In genomic region chr5:90557871-90558270, GRCh38 we compare ENCODE assay signal across 11 cellular contexts. TPM values are rescaled to one million over a fixed set of nuclear protein-coding genes. Genes with fewer than 3 reads are reported as not detected.
DNase-seq lines count a peak whose midpoint lies in the region; ATAC-seq, FAIRE-seq and TF ChIP-seq lines count a peak whose summit lies in the region.
"Had no signal": no experiment of that assay in that cellular context is flagged by ENCODE, and none has a peak within 500 bp of the region (broad histone marks: within the 10 kb centered on the region; RNA-seq: fewer than 3 reads in every experiment).

No MANE protein-coding gene starts in this region.

- peaks cover 42% of the 10 kb centered on the region for H3K79me2 ChIP-seq in neural progenitor cell (ENCODE audit: low read depth)

- H3K4me3 Mint-ChIP-seq in chondrocyte (ENCODE audit: unreplicated experiment) (peak overlapping the region; percentile 69), neural progenitor cell (peak overlapping the region; percentile 96)

- no peak for DNase-seq in D721Med (ENCODE audit: insufficient read length, low spot score)
- peak; percentile 39 for DNase-seq in NCI-H146 treated with DMSO at 0.1 percent for 48 hours (lab: John Stamatoyannopoulos, UW; ENCODE audit: unreplicated experiment)
- DNase-seq in chondrocyte (ENCODE audit: low spot score) = no peak
- no peak for DNase-seq in neural progenitor cell (ENCODE audit: low spot score)
- no peak for DNase-seq in erythroblast (lab: John Stamatoyannopoulos, UW)
- DNase-seq: activated naive CD4-positive, alpha-beta T cell treated with anti-CD3 and anti-CD28 coated beads, Interleukin-2, amount 10 ng/mL, durations not matched to agents 7 days and 5 days; GDM1 had no signal

- peak; percentile 35 for FAIRE-seq in D721Med (lab: Jason Lieb, UNC)

- peaks cover 4% of the 10 kb centered on the region for H4K20me1 ChIP-seq in neural progenitor cell (ENCODE audit: low read depth)

- TF ChIP-seq CTCF in D721Med (IDR thresholded peaks at IDR 0.05; ENCODE audit: insufficient read depth, missing control alignments) = no peak
- no peak for TF ChIP-seq CTCF in chondrocyte (IDR thresholded peaks at IDR 0.05)
- TF ChIP-seq CTCF in neural progenitor cell (IDR thresholded peaks at IDR 0.05) = no peak

- H3K27me3 ChIP-seq in neural progenitor cell = peaks cover 17% of the 10 kb centered on the region

- peaks cover 11% of the 10 kb centered on the region for H3K4me1 Mint-ChIP-seq in chondrocyte (ENCODE audit: low read depth)
- peaks cover 74% of the 10 kb centered on the region for H3K4me1 Mint-ChIP-seq in neural progenitor cell

- peak overlapping the region; percentile 94 for H3K4me2 ChIP-seq in neural progenitor cell

- peaks cover 20% of the 10 kb centered on the region for H3F3A ChIP-seq in neural progenitor cell (ENCODE audit: low read depth)

- H3K9me3 Mint-ChIP-seq in chondrocyte (ENCODE audit: low read depth) (no peaks in the 10 kb centered on the region), neural progenitor cell (no peaks in the 10 kb centered on the region)
- H3K9me3 Mint-ChIP-seq: activated naive CD4-positive, alpha-beta T cell treated with anti-CD3 and anti-CD28 coated beads, Interleukin-2, amount 10 ng/mL, durations not matched to agents 7 days and 5 days had no signal

- peak overlapping the region; percentile 90 for H2AFZ ChIP-seq in neural progenitor cell (replicated peaks)

- H3K27me3 Mint-ChIP-seq in chondrocyte (ENCODE audit: low read depth) (peaks cover 68% of the 10 kb centered on the region), neural progenitor cell (ENCODE audit: insufficient read depth, low read depth) (peaks cover 4% of the 10 kb centered on the region)

- H3K9me3 ChIP-seq in neural progenitor cell (ENCODE audit: low read depth) = no peaks in the 10 kb centered on the region

- peaks cover 66% of the 10 kb centered on the region for H3K4me1 ChIP-seq in neural progenitor cell

- peaks cover 1% of the 10 kb centered on the region for H3K36me3 Mint-ChIP-seq in chondrocyte (ENCODE audit: low read depth)
- H3K36me3 Mint-ChIP-seq in neural progenitor cell = no peaks in the 10 kb centered on the region
- H3K36me3 Mint-ChIP-seq: activated naive CD4-positive, alpha-beta T cell treated with anti-CD3 and anti-CD28 coated beads, Interleukin-2, amount 10 ng/mL, durations not matched to agents 7 days and 5 days had no signal

- no peak for TF ChIP-seq POLR2A in erythroblast (IDR thresholded peaks at IDR 0.05; ENCODE audit: low read length)

- ATAC-seq in HG02973 (IDR thresholded peaks at IDR 0.05; ENCODE audit: unreplicated experiment) = no peak
- no peak for ATAC-seq in GM19452 (IDR thresholded peaks at IDR 0.05; ENCODE audit: unreplicated experiment)
- ATAC-seq in GM18519 (IDR thresholded peaks at IDR 0.05; ENCODE audit: low FRiP score, unreplicated experiment) = no peak

- no peaks in the 10 kb centered on the region for H3K36me3 ChIP-seq in neural progenitor cell

- peak overlapping the region; percentile 89 for H3K4me3 ChIP-seq in neural progenitor cell

- H3K27ac Mint-ChIP-seq in chondrocyte (ENCODE audit: unreplicated experiment) = no peak overlapping the region
- H3K27ac Mint-ChIP-seq in neural progenitor cell = no peak overlapping the region
- H3K27ac Mint-ChIP-seq: activated naive CD4-positive, alpha-beta T cell treated with anti-CD3 and anti-CD28 coated beads, Interleukin-2, amount 10 ng/mL, durations not matched to agents 7 days and 5 days had no signal

- peak overlapping the region; percentile 57 for H3K9ac ChIP-seq in neural progenitor cell

- H3K27ac ChIP-seq in neural progenitor cell = peak overlapping the region; percentile 44

RNA-seq across cellular contexts. Expression of gene ADGRV1, which starts 0.7 kb away (rescaled TPM):
- 1.2 to 2.7 TPM (median 1.5 TPM) in 3 replicates for total RNA-seq in chondrocyte
- 127 and 151 TPM in 2 replicates for total RNA-seq in neural progenitor cell (ENCODE audit: low replicate concordance)
- total RNA-seq: Right ventricle myocardium superior had no signal

RNA-seq across cellular contexts. Expression of gene LYSMD3, which starts 28.5 kb away (rescaled TPM):
- total RNA-seq in chondrocyte (20.9 to 23.9 TPM (median 23.6 TPM) in 3 replicates), neural progenitor cell (ENCODE audit: low replicate concordance) (8.2 and 16.3 TPM in 2 replicates)

Comparison
In these comparisons a context has a peak if more than half of its experiments do, and no peak if none do; other contexts are left out.
1. RNA of gene ADGRV1, which starts 0.7 kb away (total RNA-seq): 127 to 151 TPM in neural progenitor cell; 1.2 to 2.7 TPM in chondrocyte; every median in the first group is over 10 times any median in the second.